In genomic region chr10:6580279-6581029, GRCh38 we compare ENCODE assay signal across 8 cellular contexts. TPM values are rescaled to one million over a fixed set of nuclear protein-coding genes. Genes with fewer than 3 reads are reported as not detected.
DNase-seq lines count a peak whose midpoint lies in the region; ATAC-seq and TF ChIP-seq lines count a peak whose summit lies in the region.

No MANE protein-coding gene starts in this region.

- H3K27ac ChIP-seq in BLaER1 (peak overlapping the region; percentile 94), SU-DHL-6 (ENCODE audit: low read depth, low read length) (no peak overlapping the region), heart left ventricle (peak overlapping the region in 1 of 12 donors; percentile 84), upper lobe of left lung (peak overlapping the region; percentile 46 to 86 (median 80))

- H3K4me1 ChIP-seq in BLaER1 (peaks cover 57% of the 10 kb centered on the region), heart left ventricle (peaks cover 0 to 32% (median 0%) of the 10 kb centered on the region in 12 donors), upper lobe of left lung (peaks cover 4 to 13% (median 6%) of the 10 kb centered on the region in 4 donors)

- H3K27me3 ChIP-seq in BLaER1 = no peaks in the 10 kb centered on the region
- H3K27me3 ChIP-seq in SU-DHL-6 (ENCODE audit: low read length) = no peaks in the 10 kb centered on the region
- peaks cover 0 to 65% (median 30%) of the 10 kb centered on the region in 9 donors for H3K27me3 ChIP-seq in heart left ventricle
- H3K27me3 ChIP-seq in upper lobe of left lung = peaks cover 0 to 3% (median 0%) of the 10 kb centered on the region in 4 donors

- no peaks in the 10 kb centered on the region for H3K79me2 ChIP-seq in SU-DHL-6 (ENCODE audit: insufficient read depth, low read length)

- peak overlapping the region; percentile 95 for H3K4me3 Mint-ChIP-seq in activated naive CD8-positive, alpha-beta T cell treated with anti-CD3 and anti-CD28 coated beads, Interleukin-2, amount 50 U/mL, for 24 hours

- no peaks in the 10 kb centered on the region for H3F3A ChIP-seq in SU-DHL-6 (ENCODE audit: insufficient read depth)

- no peaks in the 10 kb centered on the region for H3K9me3 ChIP-seq in BLaER1
- no peaks in the 10 kb centered on the region for H3K9me3 ChIP-seq in SU-DHL-6 (ENCODE audit: insufficient read depth, low read length)
- H3K9me3 ChIP-seq in heart left ventricle = no peaks in the 10 kb centered on the region
- no peaks in the 10 kb centered on the region for H3K9me3 ChIP-seq in upper lobe of left lung

- peak; percentile 80 for ATAC-seq in HG03457 (IDR thresholded peaks at IDR 0.05; ENCODE audit: unreplicated experiment)
- ATAC-seq in activated naive CD8-positive, alpha-beta T cell treated with anti-CD3 and anti-CD28 coated beads, Interleukin-2, amount 50 U/mL, for 24 hours = peak; percentile 71
- ATAC-seq in heart left ventricle = peak; percentile 47 to 95 (median 81)
- peak; percentile 93 to 96 for ATAC-seq in upper lobe of left lung (ENCODE audit: low FRiP score in 2 of 2)

- peaks cover 2% of the 10 kb centered on the region for H3K27me3 Mint-ChIP-seq in activated naive CD8-positive, alpha-beta T cell treated with anti-CD3 and anti-CD28 coated beads, Interleukin-2, amount 50 U/mL, for 24 hours

- H3K4me3 ChIP-seq in BLaER1 = peak overlapping the region; percentile 79
- H3K4me3 ChIP-seq in SU-DHL-6 (ENCODE audit: insufficient read depth, low read length, poor library complexity, severe bottlenecking) = peak overlapping the region; percentile 43
- peak overlapping the region; percentile 19 to 70 (median 53) for H3K4me3 ChIP-seq in heart left ventricle
- H3K4me3 ChIP-seq in upper lobe of left lung = peak overlapping the region; percentile 39 to 84 (median 69)

- H4K20me1 ChIP-seq in BLaER1 (no peaks in the 10 kb centered on the region), SU-DHL-6 (ENCODE audit: low read depth, low read length) (no peaks in the 10 kb centered on the region)

- H3K27ac Mint-ChIP-seq in activated naive CD8-positive, alpha-beta T cell treated with anti-CD3 and anti-CD28 coated beads, Interleukin-2, amount 50 U/mL, for 24 hours = peak overlapping the region; percentile 88

- H3K36me3 ChIP-seq in BLaER1 (peaks cover 35% of the 10 kb centered on the region), SU-DHL-6 (ENCODE audit: low read length) (no peaks in the 10 kb centered on the region), heart left ventricle (no peaks in the 10 kb centered on the region), upper lobe of left lung (no peaks in the 10 kb centered on the region)

- intact Hi-C loops in heart left ventricle (cut with DNase I) = loop anchor here in 5 of 10 donors (2.0 to 10.0 kb wide), 4 partner anchors 87 to 98 kb away; no protein-coding TSS in a partner anchor
- intact Hi-C loops in posterior cingulate gyrus (cut with DNase I) = loop anchor here (1.0 to 2.0 kb wide), 3 partner anchors 68 to 134 kb away; no protein-coding TSS in a partner anchor

- H2AFZ ChIP-seq in SU-DHL-6 (ENCODE audit: low read depth, low read length, severe bottlenecking) = peak overlapping the region; percentile 82

- peaks cover 46% of the 10 kb centered on the region for H3K36me3 Mint-ChIP-seq in activated naive CD8-positive, alpha-beta T cell treated with anti-CD3 and anti-CD28 coated beads, Interleukin-2, amount 50 U/mL, for 24 hours (ENCODE audit: low read depth)

- 4 to 31% (median 11%) methylated on average over 9 to 56 of the region's 56 CpGs for WGBS in heart left ventricle, 4 donors
- 2 to 7% methylated on average over 14 to 28 of the region's 56 CpGs for WGBS in upper lobe of left lung, 2 donors

- peak overlapping the region; percentile 95 for H3K9ac ChIP-seq in BLaER1
- H3K9ac ChIP-seq in SU-DHL-6 (ENCODE audit: low read length) = peak overlapping the region; percentile 50

- TF ChIP-seq EP300 in upper lobe of left lung (IDR thresholded peaks at IDR 0.05) = no peak

- no peaks in the 10 kb centered on the region for H3K9me2 ChIP-seq in SU-DHL-6 (replicated peaks; ENCODE audit: insufficient read depth, low read length)

- TF ChIP-seq POLR2A in heart left ventricle (IDR thresholded peaks at IDR 0.05) (no peak), upper lobe of left lung (IDR thresholded peaks at IDR 0.05) (peak in 1 of 4 donors; percentile 73)

- H3K4me1 Mint-ChIP-seq in activated naive CD8-positive, alpha-beta T cell treated with anti-CD3 and anti-CD28 coated beads, Interleukin-2, amount 50 U/mL, for 24 hours = peaks cover 71% of the 10 kb centered on the region

- DNase-seq in GM19238 (ENCODE audit: insufficient read length, low spot score) (peak; percentile 65), heart left ventricle (peak; percentile 47 to 90 (median 66)), posterior cingulate gyrus (peak; percentile 72 to 98 (median 78)), upper lobe of left lung (peak; percentile 82 to 97)
- peak; percentile 94 for DNase-seq in activated naive CD8-positive, alpha-beta T cell treated with anti-CD3 and anti-CD28 coated beads, Interleukin-2, amount 50 U/mL, for 24 hours

- TF ChIP-seq CTCF in SU-DHL-6 (IDR thresholded peaks at IDR 0.05; ENCODE audit: insufficient read depth, low read length, poor library complexity, severe bottlenecking) (no peak), heart left ventricle (IDR thresholded peaks at IDR 0.05) (peak in 11 of 12 donors; percentile 25 to 76 (median 51)), upper lobe of left lung (IDR thresholded peaks at IDR 0.05) (peak; percentile 68 to 88 (median 82))

- peak overlapping the region; percentile 90 for H3K4me2 ChIP-seq in BLaER1
- peak overlapping the region; percentile 64 for H3K4me2 ChIP-seq in SU-DHL-6 (ENCODE audit: low read depth, low read length, poor library complexity, severe bottlenecking)

- H3K9me3 Mint-ChIP-seq in activated naive CD8-positive, alpha-beta T cell treated with anti-CD3 and anti-CD28 coated beads, Interleukin-2, amount 50 U/mL, for 24 hours = no peaks in the 10 kb centered on the region

RNA-seq across cellular contexts. Expression of gene PRKCQ, which starts 0.4 kb away (rescaled TPM):
- total RNA-seq in heart left ventricle = 1 to 10 TPM in 1 of 9 donors, under 1 TPM in 7, not detected in 1; 0.06 to 2.0 (median 0.17) TPM
- polyA plus RNA-seq in heart left ventricle = under 1 TPM; 0.04 TPM
- 10 to 100 TPM in 3 of 6 donors, 1 to 10 TPM in 3; 6.5 to 16.8 (median 11.2) TPM for total RNA-seq in upper lobe of left lung
